ENCODE assay signal across 1 cellular context in the genomic region with DNA sequence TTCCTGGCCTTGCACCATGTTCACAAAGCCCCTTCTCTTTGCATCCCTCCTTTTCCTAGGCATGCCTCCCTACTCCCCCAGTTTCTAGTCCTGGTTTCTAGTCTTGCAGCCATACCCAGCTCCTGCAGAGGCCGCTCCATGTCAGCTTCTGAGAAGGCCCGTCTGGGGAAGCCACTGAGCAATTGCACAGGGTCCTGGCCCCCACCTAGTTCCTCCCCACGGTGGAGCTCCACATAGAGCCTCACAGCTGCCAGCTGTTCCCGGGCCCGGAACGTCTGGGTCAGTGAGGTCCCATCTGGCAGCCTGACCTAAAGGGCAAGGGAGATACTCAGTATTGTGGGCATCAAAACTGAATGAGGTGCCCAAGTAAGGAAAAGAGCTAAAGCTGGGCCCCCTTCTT.
TF ChIP-seq lines count a peak whose summit lies in the region.

No MANE protein-coding gene starts in this region.

TF ChIP-seq in HepG2, 621 proteins besides CTCF, POLR2A, EP300 and RAD21:
- TF ChIP-seq ZNF501 (CRISPR knock-in tag; IDR thresholded peaks at IDR 0.05), result no peak
- 0 out of 2 replicates have a peak, but pooled peaks have one; percentile 8 for TF ChIP-seq STAG1 (CRISPR knock-in tag; IDR thresholded peaks at IDR 0.05)
- no peak for TF ChIP-seq HNRNPLL (IDR thresholded peaks at IDR 0.05; ENCODE audit: low read depth, low read length, poor library complexity, severe bottlenecking)
- TF ChIP-seq WIZ (CRISPR knock-in tag; IDR thresholded peaks at IDR 0.05), result no peak
- TF ChIP-seq RXRA (CRISPR knock-in tag; IDR thresholded peaks at IDR 0.05), result no peak
- no peak for TF ChIP-seq SP140L (CRISPR knock-in tag; IDR thresholded peaks at IDR 0.05; ENCODE audit: borderline replicate concordance)
